ENCODE assay signal across 8 cellular contexts in genomic region chr22:41403532-41404318, GRCh38. TPM values are rescaled to one million over a fixed set of nuclear protein-coding genes. Genes with fewer than 3 reads are reported as not detected.
DNase-seq lines count a peak whose midpoint lies in the region; ATAC-seq and TF ChIP-seq lines count a peak whose summit lies in the region.

No MANE protein-coding gene starts in this region.

- intact Hi-C loops in activated CD4-positive, alpha-beta T cell treated with anti-CD3 and anti-CD28 coated beads for 36 hours (cut with DNase I, micrococcal nuclease), result loop anchor here (1.0 to 5.0 kb wide), 10 partner anchors 41 to 194 kb away; partner anchors contain the start of genes ACO2 (in 1 of the 2), PHF5A (in 1 of the 2) and TOB2 (in 1 of the 2)

- peak; percentile 92 for DNase-seq in GM12865 (ENCODE audit: low read depth)
- DNase-seq in NCI-H446 treated with DMSO at 0.1 percent for 48 hours (lab: John Stamatoyannopoulos, UW), result peak; percentile 75
- peak; percentile 93 for DNase-seq in activated CD4-positive, alpha-beta T cell treated with anti-CD3 and anti-CD28 coated beads for 36 hours
- DNase-seq in central memory CD8-positive, alpha-beta T cell (ENCODE audit: low spot score in 2 of 2), result peak; percentile 71 to 77
- DNase-seq in kidney epithelial cell (ENCODE audit: low read depth), result peak; percentile 44
- peak; percentile 68 to 76 (median 74) for DNase-seq in stimulated activated CD4-positive, alpha-beta T cell treated with anti-CD3 and anti-CD28 coated beads, Interleukin-1b, Interleukin-23, amount 100 ng/mL, for 24 hours (ENCODE audit: low read depth in 4 of 4, low spot score in 1 of 4)

- CTCF ChIA-PET in activated CD4-positive, alpha-beta T cell treated with anti-CD3 and anti-CD28 coated beads for 36 hours (lab: Charles Lee), result interaction anchor here (0.6 to 4.5 kb wide), 34 partner anchors 11 to 263 kb away, joined by 3 to 57 read pairs (median 4); partner anchors contain the start of genes ACO2, PHF5A, PMM1 and TEF

- peak; percentile 51 for ATAC-seq in HG02981 (IDR thresholded peaks at IDR 0.05; ENCODE audit: unreplicated experiment)
- ATAC-seq in activated CD4-positive, alpha-beta T cell treated with anti-CD3 and anti-CD28 coated beads for 36 hours, result peak; percentile 99
- ATAC-seq in central memory CD8-positive, alpha-beta T cell (replicated peaks; ENCODE audit: extremely low read depth, poor library complexity, severe bottlenecking), result peak; percentile 97
- ATAC-seq in HG03139 (IDR thresholded peaks at IDR 0.05; ENCODE audit: unreplicated experiment), result no peak

- peak; percentile 99 for TF ChIP-seq CTCF in GM12865 (IDR thresholded peaks at IDR 0.05; ENCODE audit: insufficient read depth, low read depth, low read length, missing control alignments)
- peak; percentile 91 for TF ChIP-seq CTCF in kidney epithelial cell (IDR thresholded peaks at IDR 0.05; ENCODE audit: insufficient read depth, low read length, poor library complexity, severe bottlenecking)

- no peaks in the 10 kb centered on the region for H3K36me3 ChIP-seq in kidney epithelial cell (ENCODE audit: control insufficient read depth, insufficient read depth, low read length)

- no peaks in the 10 kb centered on the region for H3K27me3 Mint-ChIP-seq in activated CD4-positive, alpha-beta T cell treated with anti-CD3 and anti-CD28 coated beads for 36 hours
- H3K27me3 Mint-ChIP-seq in central memory CD8-positive, alpha-beta T cell, result no peaks in the 10 kb centered on the region

- H3K4me1 Mint-ChIP-seq in activated CD4-positive, alpha-beta T cell treated with anti-CD3 and anti-CD28 coated beads for 36 hours, result peaks cover 17% of the 10 kb centered on the region
- H3K4me1 Mint-ChIP-seq in central memory CD8-positive, alpha-beta T cell, result peaks cover 6% of the 10 kb centered on the region

- no peak overlapping the region for H3K27ac Mint-ChIP-seq in activated CD4-positive, alpha-beta T cell treated with anti-CD3 and anti-CD28 coated beads for 36 hours
- H3K27ac Mint-ChIP-seq in central memory CD8-positive, alpha-beta T cell (ENCODE audit: low read depth), result peak overlapping the region; percentile 22

- no peak overlapping the region for H3K4me3 ChIP-seq in GM12865 (ENCODE audit: low read depth, low read length)
- H3K4me3 ChIP-seq in kidney epithelial cell (ENCODE audit: low read depth, low read length), result no peak overlapping the region

- POLR2A ChIA-PET in activated CD4-positive, alpha-beta T cell treated with anti-CD3 and anti-CD28 coated beads for 36 hours (lab: Charles Lee), result interaction anchor here (0.6 to 1.3 kb wide), 4 partner anchors 22 to 114 kb away, joined by 3 to 5 read pairs (median 4); partner anchors contain the start of genes TEF and TOB2

- H3K4me3 Mint-ChIP-seq in activated CD4-positive, alpha-beta T cell treated with anti-CD3 and anti-CD28 coated beads for 36 hours, result no peak overlapping the region
- H3K4me3 Mint-ChIP-seq in central memory CD8-positive, alpha-beta T cell, result no peak overlapping the region

- no peaks in the 10 kb centered on the region for H3K27me3 ChIP-seq in kidney epithelial cell (ENCODE audit: control insufficient read depth, insufficient read depth, low read length)

- H3K9me3 Mint-ChIP-seq in activated CD4-positive, alpha-beta T cell treated with anti-CD3 and anti-CD28 coated beads for 36 hours (ENCODE audit: low read depth), result no peaks in the 10 kb centered on the region
- no peaks in the 10 kb centered on the region for H3K9me3 Mint-ChIP-seq in central memory CD8-positive, alpha-beta T cell

- H3K36me3 Mint-ChIP-seq in activated CD4-positive, alpha-beta T cell treated with anti-CD3 and anti-CD28 coated beads for 36 hours (ENCODE audit: low read depth), result no peaks in the 10 kb centered on the region
- H3K36me3 Mint-ChIP-seq in central memory CD8-positive, alpha-beta T cell (ENCODE audit: insufficient read depth), result peaks cover 1% of the 10 kb centered on the region

RNA-seq across cellular contexts. Expression of gene TEF, which starts 22.0 kb away (rescaled TPM):
- total RNA-seq in activated CD4-positive, alpha-beta T cell treated with anti-CD3 and anti-CD28 coated beads for 36 hours, result 1 to 10 TPM; 1.7 to 2.2 TPM
- 4.0 and 4.1 TPM in 2 replicates for total RNA-seq in kidney epithelial cell

RNA-seq across cellular contexts. Expression of gene TOB2, which starts 42.9 kb away (rescaled TPM):
- total RNA-seq in activated CD4-positive, alpha-beta T cell treated with anti-CD3 and anti-CD28 coated beads for 36 hours, result 10 to 100 TPM; 26.5 to 32.3 TPM
- total RNA-seq in kidney epithelial cell, result 31.2 and 36.1 TPM in 2 replicates
